ENCODE assay signal across 18 cellular contexts in the genomic region with DNA sequence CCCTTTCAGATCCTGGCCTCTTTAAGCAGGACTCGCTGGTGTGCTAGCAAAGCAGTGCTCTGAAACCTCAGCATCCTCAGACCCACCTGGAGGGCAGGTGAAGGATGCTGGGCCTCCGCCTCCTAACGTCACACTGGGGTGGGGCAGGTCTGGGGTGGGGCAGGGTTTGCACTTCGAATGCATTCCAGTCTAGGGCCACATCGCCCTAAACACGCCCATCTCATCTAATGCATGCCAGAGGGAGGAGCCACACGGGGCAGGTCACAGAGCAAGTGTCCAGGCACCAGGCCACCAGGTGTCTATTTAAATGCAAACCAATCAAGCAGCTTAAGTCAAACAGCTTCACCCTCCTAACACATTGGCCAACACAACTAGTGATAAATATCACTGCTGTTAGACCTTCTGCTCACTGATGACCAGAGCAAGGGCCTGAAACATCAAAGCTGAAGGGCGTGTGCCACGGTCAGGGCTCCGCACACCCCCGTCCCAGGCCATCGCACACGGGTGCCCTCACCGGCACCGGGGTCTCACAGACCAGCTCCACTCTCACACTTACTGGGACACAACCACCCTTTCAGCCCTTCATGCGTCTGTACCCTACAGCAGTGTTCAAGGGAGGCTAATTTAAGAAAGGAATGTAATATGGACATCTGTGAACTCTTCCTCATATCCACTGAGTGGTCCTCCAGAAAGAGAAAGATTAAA. TPM values are rescaled to one million over a fixed set of nuclear protein-coding genes. Genes with fewer than 3 reads are reported as not detected.
DNase-seq lines count a peak whose midpoint lies in the region; ATAC-seq and TF ChIP-seq lines count a peak whose summit lies in the region.
"Had no signal": no experiment of that assay in that cellular context is flagged by ENCODE, and none has a peak within 500 bp of the region (broad histone marks: within the 10 kb centered on the region; RNA-seq: fewer than 3 reads in every experiment).

No MANE protein-coding gene starts in this region.

- no peaks in the 10 kb centered on the region for H3K27me3 ChIP-seq in breast epithelium
- no peaks in the 10 kb centered on the region for H3K27me3 ChIP-seq in right atrium auricular region
- H3K27me3 ChIP-seq: heart right ventricle had no signal

- no peaks in the 10 kb centered on the region for H3K9me3 Mint-ChIP-seq in neural crest cell
- no peaks in the 10 kb centered on the region for H3K9me3 Mint-ChIP-seq in activated CD4-positive, alpha-beta memory T cell treated with anti-CD3 and anti-CD28 coated beads, Interleukin-2, amount 10 ng/mL, durations not matched to agents 7 days and 5 days
- no peaks in the 10 kb centered on the region for H3K9me3 Mint-ChIP-seq in activated CD4-positive, alpha-beta T cell treated with anti-CD3 and anti-CD28 coated beads for 36 hours (ENCODE audit: low read depth)
- H3K9me3 Mint-ChIP-seq: central memory CD8-positive, alpha-beta T cell; T-helper 1 cell treated with Interleukin-12 subunit alpha and Interleukin-12 subunit beta and Interleukin-4 antibody, amounts not matched to agents 30 μg/mL and 1 μg/mL, for 36 hours had no signal

- TF ChIP-seq POLR2A in breast epithelium (IDR thresholded peaks at IDR 0.05) = no peak

- H3K4me3 ChIP-seq in breast epithelium (no peak overlapping the region), right atrium auricular region (no peak overlapping the region)
- H3K4me3 ChIP-seq: A549, heart right ventricle had no signal

- peaks cover 4% of the 10 kb centered on the region for H3K36me3 Mint-ChIP-seq in neural crest cell (ENCODE audit: low read depth)
- H3K36me3 Mint-ChIP-seq in activated CD4-positive, alpha-beta memory T cell treated with anti-CD3 and anti-CD28 coated beads, Interleukin-2, amount 10 ng/mL, durations not matched to agents 7 days and 5 days (ENCODE audit: low read depth) = no peaks in the 10 kb centered on the region
- no peaks in the 10 kb centered on the region for H3K36me3 Mint-ChIP-seq in activated CD4-positive, alpha-beta T cell treated with anti-CD3 and anti-CD28 coated beads for 36 hours (ENCODE audit: low read depth)

- H3K4me1 ChIP-seq in breast epithelium (peaks cover 0 to 6% of the 10 kb centered on the region in 2 donors), right atrium auricular region (peaks cover 0 to 14% of the 10 kb centered on the region in 2 donors)
- H3K4me1 ChIP-seq: A549 had no signal

- H3K27me3 Mint-ChIP-seq in neural crest cell (ENCODE audit: low read depth) = no peaks in the 10 kb centered on the region
- peaks cover 3% of the 10 kb centered on the region for H3K27me3 Mint-ChIP-seq in activated CD4-positive, alpha-beta memory T cell treated with anti-CD3 and anti-CD28 coated beads, Interleukin-2, amount 10 ng/mL, durations not matched to agents 7 days and 5 days
- no peaks in the 10 kb centered on the region for H3K27me3 Mint-ChIP-seq in activated CD4-positive, alpha-beta T cell treated with anti-CD3 and anti-CD28 coated beads for 36 hours

- no peak for ATAC-seq in activated CD4-positive, alpha-beta T cell treated with anti-CD3 and anti-CD28 coated beads for 36 hours
- ATAC-seq: A549 had no signal

- POLR2A ChIA-PET in activated CD4-positive, alpha-beta memory T cell treated with anti-CD3 and anti-CD28 coated beads, Interleukin-2, amount 10 ng/mL, durations not matched to agents 7 days and 5 days (lab: Charles Lee) = no interaction called here
- POLR2A ChIA-PET in activated CD4-positive, alpha-beta T cell treated with anti-CD3 and anti-CD28 coated beads for 36 hours (lab: Charles Lee) = no interaction called here

- DNase-seq in T47D (ENCODE audit: low read depth in 1 of 2, low spot score in 1 of 2) = peak; percentile 42 to 67
- DNase-seq in breast epithelium (ENCODE audit: low spot score in 2 of 2) = no peak
- DNase-seq in right atrium auricular region (ENCODE audit: low spot score) = no peak
- DNase-seq in neural crest cell (ENCODE audit: low read depth, low spot score) = no peak
- DNase-seq in activated CD4-positive, alpha-beta memory T cell treated with anti-CD3 and anti-CD28 coated beads, Interleukin-2, amount 10 ng/mL, durations not matched to agents 7 days and 5 days = no peak
- DNase-seq in NCI-H1417 treated with DMSO at 0.1 percent for 48 hours (lab: John Stamatoyannopoulos, UW) = no peak
- DNase-seq in activated CD4-positive, alpha-beta T cell treated with anti-CD3 and anti-CD28 coated beads for 36 hours = no peak
- DNase-seq in nucleus accumbens (lab: John Stamatoyannopoulos, UW) = no peak
- DNase-seq: activated gamma-delta T cell treated with Interleukin-2 at 50 U/mL for 16 hours; amniotic stem cell; effector CD8-positive, alpha-beta T cell; heart right ventricle; NCI-H1694; NCI-H345 had no signal

- peak overlapping the region; percentile 18 for H3K4me3 Mint-ChIP-seq in neural crest cell
- H3K4me3 Mint-ChIP-seq in activated CD4-positive, alpha-beta memory T cell treated with anti-CD3 and anti-CD28 coated beads, Interleukin-2, amount 10 ng/mL, durations not matched to agents 7 days and 5 days = no peak overlapping the region
- no peak overlapping the region for H3K4me3 Mint-ChIP-seq in activated CD4-positive, alpha-beta T cell treated with anti-CD3 and anti-CD28 coated beads for 36 hours
- H3K4me3 Mint-ChIP-seq: central memory CD8-positive, alpha-beta T cell; T-helper 1 cell treated with Interleukin-12 subunit alpha and Interleukin-12 subunit beta and Interleukin-4 antibody, amounts not matched to agents 30 μg/mL and 1 μg/mL, for 36 hours had no signal

- TF ChIP-seq CTCF in breast epithelium (IDR thresholded peaks at IDR 0.05) (no peak), right atrium auricular region (IDR thresholded peaks at IDR 0.05) (no peak), neural crest cell (conservative IDR thresholded peaks at IDR 0.05) (no peak)

- H3K9me3 ChIP-seq in breast epithelium = peaks cover 12 to 16% of the 10 kb centered on the region in 2 donors
- H3K9me3 ChIP-seq in right atrium auricular region = peaks cover 0 to 15% of the 10 kb centered on the region in 2 donors

- in situ Hi-C loops in T47D (cut with HindIII; ENCODE audit: low pct_unique_long_range_greater_than_20kb, low sequenced_read_pairs) = no loop called here

- peak overlapping the region; percentile 78 for H3K27ac Mint-ChIP-seq in neural crest cell (ENCODE audit: unreplicated experiment)
- no peak overlapping the region for H3K27ac Mint-ChIP-seq in activated CD4-positive, alpha-beta memory T cell treated with anti-CD3 and anti-CD28 coated beads, Interleukin-2, amount 10 ng/mL, durations not matched to agents 7 days and 5 days
- no peak overlapping the region for H3K27ac Mint-ChIP-seq in activated CD4-positive, alpha-beta T cell treated with anti-CD3 and anti-CD28 coated beads for 36 hours
- H3K27ac Mint-ChIP-seq: T-helper 1 cell treated with Interleukin-12 subunit alpha and Interleukin-12 subunit beta and Interleukin-4 antibody, amounts not matched to agents 30 μg/mL and 1 μg/mL, for 36 hours had no signal

- H3K36me3 ChIP-seq in breast epithelium (no peaks in the 10 kb centered on the region), right atrium auricular region (no peaks in the 10 kb centered on the region)

- intact Hi-C loops in breast epithelium (cut with DNase I; ENCODE audit: low total_unique reads) = loop anchor here (10.0 kb wide), 1 partner anchor 1362 kb away; no protein-coding TSS in a partner anchor
- intact Hi-C loops in activated CD4-positive, alpha-beta T cell treated with anti-CD3 and anti-CD28 coated beads for 36 hours (cut with DNase I, micrococcal nuclease) = no loop called here

- H3K27ac ChIP-seq in breast epithelium = no peak overlapping the region
- H3K27ac ChIP-seq in right atrium auricular region = peak overlapping the region; percentile 42 to 58
- H3K27ac ChIP-seq: A549, C4-2B, heart right ventricle had no signal

- peaks cover 23% of the 10 kb centered on the region for H3K4me1 Mint-ChIP-seq in neural crest cell
- no peaks in the 10 kb centered on the region for H3K4me1 Mint-ChIP-seq in activated CD4-positive, alpha-beta memory T cell treated with anti-CD3 and anti-CD28 coated beads, Interleukin-2, amount 10 ng/mL, durations not matched to agents 7 days and 5 days
- no peaks in the 10 kb centered on the region for H3K4me1 Mint-ChIP-seq in activated CD4-positive, alpha-beta T cell treated with anti-CD3 and anti-CD28 coated beads for 36 hours
- H3K4me1 Mint-ChIP-seq: central memory CD8-positive, alpha-beta T cell had no signal

- CTCF ChIA-PET in activated CD4-positive, alpha-beta memory T cell treated with anti-CD3 and anti-CD28 coated beads, Interleukin-2, amount 10 ng/mL, durations not matched to agents 7 days and 5 days (lab: Charles Lee) = no interaction called here
- CTCF ChIA-PET in activated CD4-positive, alpha-beta T cell treated with anti-CD3 and anti-CD28 coated beads for 36 hours (lab: Charles Lee) = no interaction called here

RNA-seq across cellular contexts. Expression of a gene that starts 47.1 kb away (rescaled TPM):
- total RNA-seq in breast epithelium (10 to 100 TPM; 17.1 to 48.2 (median 20.3) TPM), right atrium auricular region (10 to 100 TPM; 21.1 to 23.8 TPM), neural crest cell (21.7 and 22.7 TPM in 2 replicates)
- total RNA-seq in activated CD4-positive, alpha-beta memory T cell treated with anti-CD3 and anti-CD28 coated beads, Interleukin-2, amount 10 ng/mL, durations not matched to agents 7 days and 5 days = under 1 TPM; 0.70 to 0.76 TPM
- total RNA-seq in activated CD4-positive, alpha-beta T cell treated with anti-CD3 and anti-CD28 coated beads for 36 hours = under 1 TPM; 0.76 to 0.94 TPM

Comparison
In these comparisons a context has a peak if more than half of its experiments do, and no peak if none do; other contexts are left out.
1. DNase-seq: peak in T47D (2 of 2); none in breast epithelium (0 of 2), right atrium auricular region (single experiment), neural crest cell (single experiment), activated CD4-positive, alpha-beta memory T cell treated with anti-CD3 and anti-CD28 coated beads, Interleukin-2, amount 10 ng/mL, durations not matched to agents 7 days and 5 days (single experiment), NCI-H1417 treated with DMSO at 0.1 percent for 48 hours (single experiment), activated CD4-positive, alpha-beta T cell treated with anti-CD3 and anti-CD28 coated beads for 36 hours (single experiment) and nucleus accumbens (0 of 56).
2. H3K27ac ChIP-seq: peak in right atrium auricular region (2 of 2); none in breast epithelium (0 of 2).
3. RNA of a gene that starts 47.1 kb away (total RNA-seq): 21.1 to 23.8 TPM in right atrium auricular region, 21.7 to 22.7 TPM in neural crest cell and 17.1 to 48.2 TPM in breast epithelium; 0.76 to 0.94 TPM in activated CD4-positive, alpha-beta T cell treated with anti-CD3 and anti-CD28 coated beads for 36 hours and 0.70 to 0.76 TPM in activated CD4-positive, alpha-beta memory T cell treated with anti-CD3 and anti-CD28 coated beads, Interleukin-2, amount 10 ng/mL, durations not matched to agents 7 days and 5 days; every median in the first group is over 4 times any median in the second.